In the genomic region with DNA sequence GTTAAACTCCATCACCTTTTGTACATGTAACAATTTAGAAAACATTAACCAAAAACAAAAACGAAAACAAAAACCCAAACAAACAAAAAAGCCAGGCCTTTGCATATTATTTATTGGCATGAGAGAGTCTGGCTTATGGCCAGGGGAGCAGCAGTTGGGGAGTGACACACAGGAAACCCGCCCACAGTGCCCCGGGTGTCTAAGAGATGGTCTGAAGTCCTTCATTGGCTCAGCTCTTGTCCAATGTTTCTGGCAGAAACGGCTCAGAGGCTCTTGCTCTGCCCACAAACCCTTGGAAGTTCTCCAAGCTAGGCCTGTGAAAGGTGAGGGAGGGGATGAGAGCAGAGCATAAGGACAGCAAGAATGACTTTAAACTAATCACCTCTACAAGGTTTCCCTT, we compare ENCODE assay signal across 8 cellular contexts.
DNase-seq lines count a peak whose midpoint lies in the region; ATAC-seq and TF ChIP-seq lines count a peak whose summit lies in the region.

No MANE protein-coding gene starts in this region.

- H3K4me1 ChIP-seq in right atrium auricular region = no peaks in the 10 kb centered on the region

- peaks cover 9% of the 10 kb centered on the region for H3K27me3 Mint-ChIP-seq in activated CD4-positive, alpha-beta T cell treated with anti-CD3 and anti-CD28 coated beads for 36 hours
- peaks cover 8% of the 10 kb centered on the region for H3K27me3 Mint-ChIP-seq in activated CD4-positive, alpha-beta T cell treated with anti-CD3 and anti-CD28 coated beads, Interleukin-2, amount 10 ng/mL, durations not matched to agents 7 days and 5 days
- peaks cover 7 to 29% of the 10 kb centered on the region in 2 donors for H3K27me3 Mint-ChIP-seq in T-cell

- H3K9me3 Mint-ChIP-seq in activated CD4-positive, alpha-beta T cell treated with anti-CD3 and anti-CD28 coated beads for 36 hours (ENCODE audit: low read depth) = no peaks in the 10 kb centered on the region
- no peaks in the 10 kb centered on the region for H3K9me3 Mint-ChIP-seq in activated CD4-positive, alpha-beta T cell treated with anti-CD3 and anti-CD28 coated beads, Interleukin-2, amount 10 ng/mL, durations not matched to agents 7 days and 5 days
- H3K9me3 Mint-ChIP-seq in T-cell = no peaks in the 10 kb centered on the region

- no peak overlapping the region for H3K27ac Mint-ChIP-seq in activated CD4-positive, alpha-beta T cell treated with anti-CD3 and anti-CD28 coated beads for 36 hours
- H3K27ac Mint-ChIP-seq in activated CD4-positive, alpha-beta T cell treated with anti-CD3 and anti-CD28 coated beads, Interleukin-2, amount 10 ng/mL, durations not matched to agents 7 days and 5 days = no peak overlapping the region
- no peak overlapping the region for H3K27ac Mint-ChIP-seq in T-cell

- no peaks in the 10 kb centered on the region for H3K36me3 ChIP-seq in right atrium auricular region

- CTCF ChIA-PET in activated CD4-positive, alpha-beta T cell treated with anti-CD3 and anti-CD28 coated beads for 36 hours (lab: Charles Lee) = interaction anchor here (0.7 kb wide), 1 partner anchor 14 kb away, joined by 3 read pairs; no protein-coding TSS in a partner anchor
- CTCF ChIA-PET in activated CD4-positive, alpha-beta T cell treated with anti-CD3 and anti-CD28 coated beads, Interleukin-2, amount 10 ng/mL, durations not matched to agents 7 days and 5 days (lab: Charles Lee) = no interaction called here
- CTCF ChIA-PET in T-cell (lab: Charles Lee) = interaction anchor here in 1 of 2 donors (0.5 kb wide), 1 partner anchor 1231 kb away, joined by 7 read pairs; no protein-coding TSS in a partner anchor

- no peaks in the 10 kb centered on the region for H3K36me3 Mint-ChIP-seq in activated CD4-positive, alpha-beta T cell treated with anti-CD3 and anti-CD28 coated beads for 36 hours (ENCODE audit: low read depth)
- H3K36me3 Mint-ChIP-seq in activated CD4-positive, alpha-beta T cell treated with anti-CD3 and anti-CD28 coated beads, Interleukin-2, amount 10 ng/mL, durations not matched to agents 7 days and 5 days (ENCODE audit: low read depth) = no peaks in the 10 kb centered on the region
- no peaks in the 10 kb centered on the region for H3K36me3 Mint-ChIP-seq in T-cell

- POLR2A ChIA-PET in activated CD4-positive, alpha-beta T cell treated with anti-CD3 and anti-CD28 coated beads for 36 hours (lab: Charles Lee) = no interaction called here
- POLR2A ChIA-PET in activated CD4-positive, alpha-beta T cell treated with anti-CD3 and anti-CD28 coated beads, Interleukin-2, amount 10 ng/mL, durations not matched to agents 7 days and 5 days (lab: Charles Lee) = no interaction called here
- POLR2A ChIA-PET in T-cell (lab: Charles Lee) = no interaction called here

- no peak overlapping the region for H3K4me3 Mint-ChIP-seq in activated CD4-positive, alpha-beta T cell treated with anti-CD3 and anti-CD28 coated beads for 36 hours
- H3K4me3 Mint-ChIP-seq in activated CD4-positive, alpha-beta T cell treated with anti-CD3 and anti-CD28 coated beads, Interleukin-2, amount 10 ng/mL, durations not matched to agents 7 days and 5 days = no peak overlapping the region
- no peak overlapping the region for H3K4me3 Mint-ChIP-seq in T-cell

- peaks cover 32% of the 10 kb centered on the region for H3K4me1 Mint-ChIP-seq in activated CD4-positive, alpha-beta T cell treated with anti-CD3 and anti-CD28 coated beads for 36 hours
- peaks cover 20% of the 10 kb centered on the region for H3K4me1 Mint-ChIP-seq in activated CD4-positive, alpha-beta T cell treated with anti-CD3 and anti-CD28 coated beads, Interleukin-2, amount 10 ng/mL, durations not matched to agents 7 days and 5 days
- peaks cover 6 to 30% (median 20%) of the 10 kb centered on the region in 3 donors for H3K4me1 Mint-ChIP-seq in T-cell

- DNase-seq in activated CD4-positive, alpha-beta T cell treated with anti-CD3 and anti-CD28 coated beads for 36 hours = peak; percentile 63
- DNase-seq in activated CD4-positive, alpha-beta T cell treated with anti-CD3 and anti-CD28 coated beads, Interleukin-2, amount 10 ng/mL, durations not matched to agents 7 days and 5 days = no peak
- DNase-seq in RKO (ENCODE audit: low spot score) = peak; percentile 20
- peak; percentile 49 for DNase-seq in skeletal muscle cell (ENCODE audit: low read depth)
- no peak for DNase-seq in T-cell
- DNase-seq in right atrium auricular region (ENCODE audit: low spot score) = no peak
- DNase-seq in activated gamma-delta T cell (lab: John Stamatoyannopoulos, UW) = no peak

- intact Hi-C loops in activated CD4-positive, alpha-beta T cell treated with anti-CD3 and anti-CD28 coated beads for 36 hours (cut with DNase I, micrococcal nuclease) = no loop called here

- TF ChIP-seq CTCF in right atrium auricular region (IDR thresholded peaks at IDR 0.05) = no peak

- no peaks in the 10 kb centered on the region for H3K27me3 ChIP-seq in right atrium auricular region

- no peaks in the 10 kb centered on the region for H3K9me3 ChIP-seq in right atrium auricular region

- peak; percentile 68 for ATAC-seq in activated CD4-positive, alpha-beta T cell treated with anti-CD3 and anti-CD28 coated beads for 36 hours
- peak; percentile 61 for ATAC-seq in HG02798 (IDR thresholded peaks at IDR 0.05; ENCODE audit: poor library complexity, unreplicated experiment)
- no peak for ATAC-seq in T-cell (replicated peaks in 1 of 4)

- no peak overlapping the region for H3K27ac ChIP-seq in right atrium auricular region

- H3K4me3 ChIP-seq in skeletal muscle cell (ENCODE audit: low read depth, low read length) = no peak overlapping the region
- no peak overlapping the region for H3K4me3 ChIP-seq in right atrium auricular region

Comparison
In these comparisons a context has a peak if more than half of its experiments do, and no peak if none do; other contexts are left out.
1. DNase-seq: peak in activated CD4-positive, alpha-beta T cell treated with anti-CD3 and anti-CD28 coated beads for 36 hours (single experiment), RKO (single experiment) and skeletal muscle cell (single experiment); none in activated CD4-positive, alpha-beta T cell treated with anti-CD3 and anti-CD28 coated beads, Interleukin-2, amount 10 ng/mL, durations not matched to agents 7 days and 5 days (single experiment), T-cell (0 of 34), right atrium auricular region (single experiment) and activated gamma-delta T cell (single experiment).
2. ATAC-seq: peak in activated CD4-positive, alpha-beta T cell treated with anti-CD3 and anti-CD28 coated beads for 36 hours (single experiment) and HG02798 (single experiment); none in T-cell (0 of 4).